In genomic region chr3:196662033-196662432, GRCh38 we compare ENCODE assay signal across 26 cellular contexts. TPM values are rescaled to one million over a fixed set of nuclear protein-coding genes. Genes with fewer than 3 reads are reported as not detected.
DNase-seq lines count a peak whose midpoint lies in the region; TF ChIP-seq lines count a peak whose summit lies in the region.
"Had no signal": no experiment of that assay in that cellular context is flagged by ENCODE, and none has a peak within 500 bp of the region (broad histone marks: within the 10 kb centered on the region; RNA-seq: fewer than 3 reads in every experiment).

No MANE protein-coding gene starts in this region.

- DNase-seq in NCI-H1092 treated with DMSO at 0.1 percent for 48 hours (lab: John Stamatoyannopoulos, UW) (peak; percentile 18), NCI-H1092 (lab: John Stamatoyannopoulos, UW) (no peak), NCI-H146 (lab: John Stamatoyannopoulos, UW) (peak; percentile 86), NCI-H510A treated with DMSO at 0.1 percent for 48 hours (lab: John Stamatoyannopoulos, UW) (peak; percentile 59), neural crest cell (ENCODE audit: low read depth, low spot score) (no peak), MCF 10A (ENCODE audit: unreplicated experiment) (no peak), COLO829 (ENCODE audit: low spot score) (no peak), NCI-H2081 treated with DMSO at 0.1 percent for 48 hours (lab: John Stamatoyannopoulos, UW) (no peak)
- DNase-seq: 8988T; activated CD4-positive, alpha-beta T cell treated with anti-CD3 and anti-CD28 coated beads, Interleukin-2, amount 10 ng/mL, durations not matched to agents 24 days and 14 days; activated naive CD4-positive, alpha-beta T cell treated with anti-CD3 and anti-CD28 coated beads, Interleukin-2, amount 10 ng/mL, durations not matched to agents 7 days and 5 days; activated T-cell treated with anti-CD3 and anti-CD28 coated beads, Interleukin-2, amount 50 U/mL, for 72 hours; amygdala; Caco-2; colonic mucosa; EL; kidney glomerular epithelial cell; mesenchymal stem cell; NCI-H1930; right lobe of liver; stimulated activated CD8-positive, alpha-beta memory T cell treated with anti-CD3 and anti-CD28 coated beads, Interleukin-4, amount 100 ng/mL, for 48 hours; T-helper 17 cell had no signal

- CTCF ChIA-PET in MCF 10A (lab: Yijun Ruan, JAX): no interaction called here

- POLR2A ChIA-PET in MCF 10A (lab: Yijun Ruan, JAX): no interaction called here

- intact Hi-C loops in MCF 10A (cut with micrococcal nuclease): no loop called here

- no peaks in the 10 kb centered on the region for H3K27me3 Mint-ChIP-seq in neural crest cell (ENCODE audit: low read depth)
- no peaks in the 10 kb centered on the region for H3K27me3 Mint-ChIP-seq in MCF 10A (ENCODE audit: insufficient read depth, unreplicated experiment)
- H3K27me3 Mint-ChIP-seq: activated CD4-positive, alpha-beta T cell treated with anti-CD3 and anti-CD28 coated beads, Interleukin-2, amount 10 ng/mL, durations not matched to agents 24 days and 14 days; activated naive CD4-positive, alpha-beta T cell treated with anti-CD3 and anti-CD28 coated beads, Interleukin-2, amount 10 ng/mL, durations not matched to agents 7 days and 5 days; T-helper 17 cell had no signal

- H3K9me3 Mint-ChIP-seq in neural crest cell (no peaks in the 10 kb centered on the region), MCF 10A (ENCODE audit: unreplicated experiment) (no peaks in the 10 kb centered on the region)
- H3K9me3 Mint-ChIP-seq: activated CD4-positive, alpha-beta T cell treated with anti-CD3 and anti-CD28 coated beads, Interleukin-2, amount 10 ng/mL, durations not matched to agents 24 days and 14 days; activated naive CD4-positive, alpha-beta T cell treated with anti-CD3 and anti-CD28 coated beads, Interleukin-2, amount 10 ng/mL, durations not matched to agents 7 days and 5 days; activated T-cell treated with anti-CD3 and anti-CD28 coated beads, Interleukin-2, amount 50 U/mL, for 72 hours; endodermal cell; nephron had no signal

- H3K36me3 Mint-ChIP-seq in neural crest cell (ENCODE audit: low read depth): no peaks in the 10 kb centered on the region
- H3K36me3 Mint-ChIP-seq in MCF 10A (ENCODE audit: insufficient read depth, unreplicated experiment): no peaks in the 10 kb centered on the region

- TF ChIP-seq CTCF in neural crest cell (conservative IDR thresholded peaks at IDR 0.05) (no peak), MCF 10A (IDR thresholded peaks at IDR 0.05; ENCODE audit: unreplicated experiment) (no peak)

- BruUV-seq in MCF 10A (replicated peaks; lab: Mats Ljungman, UMichigan): no TSS peak

- H3K4me3 Mint-ChIP-seq in neural crest cell: no peak overlapping the region
- H3K4me3 Mint-ChIP-seq in MCF 10A (ENCODE audit: unreplicated experiment): no peak overlapping the region
- H3K4me3 Mint-ChIP-seq: activated CD4-positive, alpha-beta T cell treated with anti-CD3 and anti-CD28 coated beads, Interleukin-2, amount 10 ng/mL, durations not matched to agents 24 days and 14 days; activated naive CD4-positive, alpha-beta T cell treated with anti-CD3 and anti-CD28 coated beads, Interleukin-2, amount 10 ng/mL, durations not matched to agents 7 days and 5 days; activated T-cell treated with anti-CD3 and anti-CD28 coated beads, Interleukin-2, amount 50 U/mL, for 72 hours; endodermal cell; nephron; T-helper 17 cell had no signal

- H3K27ac Mint-ChIP-seq in neural crest cell (ENCODE audit: unreplicated experiment) (peak overlapping the region; percentile 80), MCF 10A (ENCODE audit: low read depth, unreplicated experiment) (no peak overlapping the region)
- H3K27ac Mint-ChIP-seq: activated CD4-positive, alpha-beta T cell treated with anti-CD3 and anti-CD28 coated beads, Interleukin-2, amount 10 ng/mL, durations not matched to agents 24 days and 14 days; activated naive CD4-positive, alpha-beta T cell treated with anti-CD3 and anti-CD28 coated beads, Interleukin-2, amount 10 ng/mL, durations not matched to agents 7 days and 5 days; activated T-cell treated with anti-CD3 and anti-CD28 coated beads, Interleukin-2, amount 50 U/mL, for 72 hours; endodermal cell; T-helper 17 cell had no signal

- H3K4me1 Mint-ChIP-seq in neural crest cell: peaks cover 25% of the 10 kb centered on the region
- H3K4me1 Mint-ChIP-seq in MCF 10A (ENCODE audit: insufficient read depth, unreplicated experiment): peaks cover 8% of the 10 kb centered on the region

RNA-seq across cellular contexts. Expression of gene NRROS, which starts 22.5 kb away (rescaled TPM):
- 0.52 and 1.5 TPM in 2 replicates for total RNA-seq in neural crest cell
- not detected in 2 replicates for total RNA-seq in MCF 10A (2022)
- total RNA-seq: bronchial epithelial cell, HepG2 had no signal

RNA-seq across cellular contexts. Expression of gene CEP19, which starts 50.0 kb away (rescaled TPM):
- total RNA-seq in neural crest cell (5.8 and 6.3 TPM in 2 replicates), MCF 10A (2022) (1.8 and 3.2 TPM in 2 replicates)

RNA-seq across cellular contexts. Expression of gene PIGX, which starts 50.1 kb away (rescaled TPM):
- total RNA-seq in neural crest cell (36.2 and 37.8 TPM in 2 replicates), MCF 10A (2022) (20.8 and 23.2 TPM in 2 replicates)

Comparison
In these comparisons a context has a peak if more than half of its experiments do, and no peak if none do; other contexts are left out.
1. DNase-seq: peak in NCI-H1092 treated with DMSO at 0.1 percent for 48 hours (single experiment), NCI-H146 (single experiment) and NCI-H510A treated with DMSO at 0.1 percent for 48 hours (single experiment); none in NCI-H1092 (single experiment), neural crest cell (single experiment), MCF 10A (single experiment), COLO829 (single experiment) and NCI-H2081 treated with DMSO at 0.1 percent for 48 hours (single experiment).